In genomic region chr1:236686815-236687160, GRCh38 we compare ENCODE assay signal across 8 cellular contexts. TPM values are rescaled to one million over a fixed set of nuclear protein-coding genes. Genes with fewer than 3 reads are reported as not detected.
A peak's percentile ranks its signal among the peaks of the same experiment; 100 is the strongest.
DNase-seq lines count a peak whose midpoint lies in the region; ATAC-seq and TF ChIP-seq lines count a peak whose summit lies in the region.

No MANE protein-coding gene starts in this region.

- H3K36me3 Mint-ChIP-seq in T-cell: no peaks in the 10 kb centered on the region
- H3K36me3 Mint-ChIP-seq in glutamatergic neuron (ENCODE audit: unreplicated experiment): peaks cover 7% of the 10 kb centered on the region

- TF ChIP-seq POLR2A in prostate gland (IDR thresholded peaks at IDR 0.05): no peak

- H3K9me3 Mint-ChIP-seq in T-cell: peaks cover 0 to 6% (median 0%) of the 10 kb centered on the region in 3 donors
- peaks cover 7% of the 10 kb centered on the region for H3K9me3 Mint-ChIP-seq in glutamatergic neuron (ENCODE audit: unreplicated experiment)

- CTCF ChIA-PET in T-cell (lab: Charles Lee): interaction anchor here in 1 of 2 donors (0.6 kb wide), 1 partner anchor 448 kb away, joined by 9 read pairs; no protein-coding TSS in a partner anchor

- H3K4me3 ChIP-seq in prostate gland: peak overlapping the region; percentile 19 to 30

- no peak for TF ChIP-seq CTCF in glutamatergic neuron (IDR thresholded peaks at IDR 0.05; ENCODE audit: partially characterized antibody, unreplicated experiment)
- TF ChIP-seq CTCF in prostate gland (IDR thresholded peaks at IDR 0.05): no peak

- H3K27me3 Mint-ChIP-seq in T-cell (peaks cover 46 to 51% of the 10 kb centered on the region in 2 donors), glutamatergic neuron (ENCODE audit: unreplicated experiment) (peaks cover 14% of the 10 kb centered on the region)

- no peaks in the 10 kb centered on the region for H3K36me3 ChIP-seq in prostate gland

- H3K4me3 Mint-ChIP-seq in T-cell (peak overlapping the region; percentile 56 to 78 (median 57)), glutamatergic neuron (ENCODE audit: unreplicated experiment) (peak overlapping the region; percentile 84)

- H3K9me3 ChIP-seq in prostate gland: no peaks in the 10 kb centered on the region

- ATAC-seq in GM18517 (IDR thresholded peaks at IDR 0.05; ENCODE audit: unreplicated experiment) (peak; percentile 9), T-cell (replicated peaks in 1 of 4) (peak in 2 of 4 experiments; percentile 17 to 23), GM19467 (IDR thresholded peaks at IDR 0.05; ENCODE audit: unreplicated experiment) (no peak), GM19452 (IDR thresholded peaks at IDR 0.05; ENCODE audit: unreplicated experiment) (no peak), GM21367 (IDR thresholded peaks at IDR 0.05; ENCODE audit: unreplicated experiment) (no peak), HG03039 (IDR thresholded peaks at IDR 0.05; ENCODE audit: unreplicated experiment) (no peak)

- H3K27me3 ChIP-seq in prostate gland (replicated peaks; ENCODE audit: insufficient read depth): peaks cover 4% of the 10 kb centered on the region

- intact Hi-C loops in prostate gland (cut with DNase I): no loop called here

- H3K27ac Mint-ChIP-seq in T-cell: peak overlapping the region in 1 of 2 donors; percentile 61
- H3K27ac Mint-ChIP-seq in glutamatergic neuron (ENCODE audit: unreplicated experiment): peak overlapping the region; percentile 5

- DNase-seq in T-cell: peak in 2 of 34 experiments; percentile 0 to 3
- DNase-seq in glutamatergic neuron: peak; percentile 24
- DNase-seq in prostate gland (ENCODE audit: low spot score): no peak

- H3K4me1 Mint-ChIP-seq in T-cell (peaks cover 12 to 26% (median 26%) of the 10 kb centered on the region in 3 donors), glutamatergic neuron (ENCODE audit: low read depth, unreplicated experiment) (peaks cover 4% of the 10 kb centered on the region)

- no peak overlapping the region for H3K27ac ChIP-seq in prostate gland

- POLR2A ChIA-PET in T-cell (lab: Charles Lee): no interaction called here

- 16% methylated on average over 31 of the region's 31 CpGs for WGBS in prostate gland

- no peaks in the 10 kb centered on the region for H3K4me1 ChIP-seq in prostate gland (replicated peaks)

RNA-seq across cellular contexts. Expression of gene ACTN2, which starts 0.5 kb away (rescaled TPM):
- under 1 TPM in 1 of 5 donors, not detected in 4; 0.26 TPM for total RNA-seq in T-cell
- 2.7 TPM for total RNA-seq in glutamatergic neuron (ENCODE audit: unreplicated experiment)
- 10 to 100 TPM in 1 of 2 donors, 1 to 10 TPM in 1; 7.6 to 36.4 TPM for total RNA-seq in prostate gland
